Comparison of ENCODE assay signal across 18 cellular contexts in the genomic region with DNA sequence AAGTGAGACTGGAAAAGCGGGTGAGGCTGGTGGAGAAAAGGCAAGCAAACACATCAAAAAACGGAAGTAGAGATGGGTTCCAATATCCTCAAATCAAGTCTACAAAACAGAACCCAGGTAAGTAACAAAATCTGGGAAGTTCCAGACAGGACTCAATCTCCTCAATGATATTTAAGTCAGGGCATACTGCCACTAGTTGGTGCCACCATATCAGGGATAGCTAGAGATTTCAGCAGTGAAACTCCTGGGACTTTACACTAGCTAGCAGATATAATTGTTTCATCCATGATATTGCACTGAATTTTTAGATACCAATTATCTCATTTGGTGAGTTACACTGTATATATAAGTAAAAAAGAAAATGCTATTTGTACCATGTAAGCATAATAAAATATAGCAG. TPM values are rescaled to one million over a fixed set of nuclear protein-coding genes. Genes with fewer than 3 reads are reported as not detected.
DNase-seq lines count a peak whose midpoint lies in the region; ATAC-seq and TF ChIP-seq lines count a peak whose summit lies in the region.
"Had no signal": no experiment of that assay in that cellular context is flagged by ENCODE, and none has a peak within 500 bp of the region (broad histone marks: within the 10 kb centered on the region; RNA-seq: fewer than 3 reads in every experiment).

No MANE protein-coding gene starts in this region.

- H3K4me1 ChIP-seq in heart right ventricle, result peaks cover 0 to 5% (median under 1%) of the 10 kb centered on the region in 9 donors
- H3K4me1 ChIP-seq in RWPE2 (ENCODE audit: insufficient read depth, poor library complexity, severe bottlenecking), result no peaks in the 10 kb centered on the region

- 94 to 95% methylated on average over 2 of the region's 2 CpGs for WGBS in heart right ventricle, 2 donors

- no peaks in the 10 kb centered on the region for H3K9me3 ChIP-seq in heart right ventricle
- H3K9me3 ChIP-seq in RWPE2 (ENCODE audit: severe bottlenecking), result no peaks in the 10 kb centered on the region

- no peaks in the 10 kb centered on the region for H3K4me1 Mint-ChIP-seq in activated T-helper 17 cell treated with anti-CD3 and anti-CD28 coated beads, Interleukin-2, amount 50 U/mL, for 72 hours
- H3K4me1 Mint-ChIP-seq: activated CD8-positive, alpha-beta memory T cell treated with anti-CD3 and anti-CD28 coated beads, Interleukin-2, amount 10 ng/mL, durations not matched to agents 7 days and 5 days; brain had no signal

- H3K4me3 Mint-ChIP-seq in activated T-helper 17 cell treated with anti-CD3 and anti-CD28 coated beads, Interleukin-2, amount 50 U/mL, for 72 hours, result no peak overlapping the region
- H3K4me3 Mint-ChIP-seq: activated CD8-positive, alpha-beta memory T cell treated with anti-CD3 and anti-CD28 coated beads, Interleukin-2, amount 10 ng/mL, durations not matched to agents 7 days and 5 days; brain had no signal

- no peak overlapping the region for H3K4me3 ChIP-seq in heart right ventricle
- H3K4me3 ChIP-seq in RWPE2 (ENCODE audit: severe bottlenecking), result no peak overlapping the region
- H3K4me3 ChIP-seq: K562, PC-9 had no signal

- no peaks in the 10 kb centered on the region for H3K27me3 Mint-ChIP-seq in activated T-helper 17 cell treated with anti-CD3 and anti-CD28 coated beads, Interleukin-2, amount 50 U/mL, for 72 hours
- H3K27me3 Mint-ChIP-seq: activated CD8-positive, alpha-beta memory T cell treated with anti-CD3 and anti-CD28 coated beads, Interleukin-2, amount 10 ng/mL, durations not matched to agents 7 days and 5 days; brain had no signal

- peaks cover 0 to 88% (median 12%) of the 10 kb centered on the region in 9 donors for H3K36me3 ChIP-seq in heart right ventricle
- H3K36me3 ChIP-seq in RWPE2 (ENCODE audit: low read depth), result peaks cover 46% of the 10 kb centered on the region

- no peaks in the 10 kb centered on the region for H3K9me3 Mint-ChIP-seq in activated T-helper 17 cell treated with anti-CD3 and anti-CD28 coated beads, Interleukin-2, amount 50 U/mL, for 72 hours
- H3K9me3 Mint-ChIP-seq: brain had no signal

- no peaks in the 10 kb centered on the region for H3K27me3 ChIP-seq in heart right ventricle
- H3K27me3 ChIP-seq in RWPE2 (ENCODE audit: insufficient read depth, poor library complexity, severe bottlenecking), result no peaks in the 10 kb centered on the region

- no peak overlapping the region for H3K27ac Mint-ChIP-seq in activated T-helper 17 cell treated with anti-CD3 and anti-CD28 coated beads, Interleukin-2, amount 50 U/mL, for 72 hours
- H3K27ac Mint-ChIP-seq: activated CD8-positive, alpha-beta memory T cell treated with anti-CD3 and anti-CD28 coated beads, Interleukin-2, amount 10 ng/mL, durations not matched to agents 7 days and 5 days had no signal

- peaks cover 84% of the 10 kb centered on the region for H3K36me3 Mint-ChIP-seq in activated T-helper 17 cell treated with anti-CD3 and anti-CD28 coated beads, Interleukin-2, amount 50 U/mL, for 72 hours (ENCODE audit: low read depth)

- DNase-seq in heart right ventricle (no peak), Right ventricle myocardium superior (no peak), RWPE2 (ENCODE audit: low spot score) (no peak), left lobe of liver (ENCODE audit: low spot score) (no peak), NCI-H2081 treated with DMSO at 0.1 percent for 48 hours (lab: John Stamatoyannopoulos, UW) (no peak), NCI-H748 treated with DMSO at 0.1 percent for 48 hours (lab: John Stamatoyannopoulos, UW) (no peak)
- DNase-seq: activated CD8-positive, alpha-beta memory T cell treated with anti-CD3 and anti-CD28 coated beads, Interleukin-2, amount 10 ng/mL, durations not matched to agents 7 days and 5 days; activated naive CD4-positive, alpha-beta T cell; effector CD4-positive, alpha-beta T cell; left ventricle myocardium superior; NCI-H1694; PC-9; stimulated activated CD4-positive, alpha-beta T cell treated with anti-CD3 and anti-CD28 coated beads, Interleukin-12 subunit alpha, Interleukin-12 subunit beta, amount 100 ng/mL, for 4 hours; stimulated activated naive CD4-positive, alpha-beta T cell treated with Interleukin-2 at 50 U/mL for 16 hours had no signal

- TF ChIP-seq CTCF in heart right ventricle (IDR thresholded peaks at IDR 0.05) (peak in 7 of 9 donors; percentile 13 to 38 (median 24)), RWPE2 (IDR thresholded peaks at IDR 0.05; ENCODE audit: poor library complexity, severe bottlenecking) (peak; percentile 47)

- H3K27ac ChIP-seq in heart right ventricle (no peak overlapping the region), RWPE2 (ENCODE audit: poor library complexity, severe bottlenecking) (no peak overlapping the region)
- H3K27ac ChIP-seq: PC-9 had no signal

- ATAC-seq in heart right ventricle (no peak), Right ventricle myocardium superior (ENCODE audit: poor library complexity) (no peak), RWPE2 (ENCODE audit: low read depth) (0 out of 3 replicates have a peak, but pooled peaks have one; percentile 33), left lobe of liver (peak; percentile 61), GM18517 (IDR thresholded peaks at IDR 0.05; ENCODE audit: unreplicated experiment) (no peak)
- no peak for ATAC-seq in activated T-helper 17 cell treated with anti-CD3 and anti-CD28 coated beads, Interleukin-2, amount 50 U/mL, for 72 hours (replicated peaks)
- ATAC-seq: activated CD8-positive, alpha-beta memory T cell treated with anti-CD3 and anti-CD28 coated beads, Interleukin-2, amount 10 ng/mL, durations not matched to agents 7 days and 5 days; K562; left ventricle myocardium superior had no signal

- intact Hi-C loops in heart right ventricle (cut with DNase I), result loop anchor here in 2 of 10 donors (5.0 to 10.0 kb wide), 2 partner anchors 168 to 176 kb away; no protein-coding TSS in a partner anchor
- intact Hi-C loops in Right ventricle myocardium superior (cut with DNase I), result no loop called here

RNA-seq across cellular contexts. Expression of gene EYA3, which starts 52.0 kb away (rescaled TPM):
- 10 to 100 TPM; 15.2 to 22.1 (median 17.7) TPM for total RNA-seq in heart right ventricle
- 1 to 10 TPM; 3.6 to 9.3 TPM for polyA plus RNA-seq in heart right ventricle
- total RNA-seq in Right ventricle myocardium superior, result 16.0 TPM
- total RNA-seq in left lobe of liver, result 6.9 TPM
- total RNA-seq in activated T-helper 17 cell treated with anti-CD3 and anti-CD28 coated beads, Interleukin-2, amount 50 U/mL, for 72 hours, result 10 to 100 TPM; 33.7 to 40.8 TPM

Comparison
In these comparisons a context has a peak if more than half of its experiments do, and no peak if none do; other contexts are left out.
1. ATAC-seq: peak in RWPE2 (single experiment) and left lobe of liver (single experiment); none in heart right ventricle (0 of 8), Right ventricle myocardium superior (single experiment), activated T-helper 17 cell treated with anti-CD3 and anti-CD28 coated beads, Interleukin-2, amount 50 U/mL, for 72 hours (single experiment) and GM18517 (single experiment).